15 cellular contexts compared by ENCODE assay signal in genomic region chr1:93732514-93732913, GRCh38. TPM values are rescaled to one million over a fixed set of nuclear protein-coding genes. Genes with fewer than 3 reads are reported as not detected.
DNase-seq lines count a peak whose midpoint lies in the region; ATAC-seq and TF ChIP-seq lines count a peak whose summit lies in the region.
"Had no signal": no experiment of that assay in that cellular context is flagged by ENCODE, and none has a peak within 500 bp of the region (broad histone marks: within the 10 kb centered on the region; RNA-seq: fewer than 3 reads in every experiment).

No MANE protein-coding gene starts in this region.

- DNase-seq in NOMO-1 treated with DMSO at 0.1 percent for 48 hours (lab: John Stamatoyannopoulos, UW; ENCODE audit: unreplicated experiment) = peak; percentile 3
- DNase-seq in NOMO-1 treated with dmso at 0.1 percent for 144 hours (lab: John Stamatoyannopoulos, UW; ENCODE audit: unreplicated experiment) = no peak
- peak; percentile 14 for DNase-seq in OCI-M1 (lab: John Stamatoyannopoulos, UW)
- no peak for DNase-seq in fibroblast of pulmonary artery (ENCODE audit: low read depth)
- DNase-seq in HuH-7.5 (ENCODE audit: low spot score) = no peak
- no peak for DNase-seq in NCI-H2227 (lab: John Stamatoyannopoulos, UW; ENCODE audit: unreplicated experiment)
- no peak for DNase-seq in activated CD4-positive, alpha-beta memory T cell treated with anti-CD3 and anti-CD28 coated beads for 36 hours
- DNase-seq: 8988T, cerebellar nuclear complex, erythroblast, NCI-H1436 treated with DMSO at 0.1 percent for 48 hours, NCI-H524, upper lobe of left lung had no signal

- ATAC-seq in stimulated activated memory B cell treated with anti-CD40 and anti-IgM and Interleukin-4, amounts not matched to agents 10 μg/mL and 1 μg/mL and 100 μg/mL, for 72 hours = no peak

- no peak overlapping the region for H3K4me3 ChIP-seq in fibroblast of pulmonary artery (replicated peaks; ENCODE audit: low read depth, low read length)
- H3K4me3 ChIP-seq: upper lobe of left lung had no signal

- CTCF ChIA-PET in activated CD4-positive, alpha-beta memory T cell treated with anti-CD3 and anti-CD28 coated beads for 36 hours (lab: Charles Lee) = no interaction called here

- intact Hi-C loops in activated CD4-positive, alpha-beta memory T cell treated with anti-CD3 and anti-CD28 coated beads for 36 hours (cut with micrococcal nuclease) = no loop called here

- peak; percentile 34 for TF ChIP-seq CTCF in fibroblast of pulmonary artery (IDR thresholded peaks at IDR 0.05; ENCODE audit: low read length, missing control alignments)

- no peaks in the 10 kb centered on the region for H3K27me3 Mint-ChIP-seq in stimulated activated memory B cell treated with anti-CD40 and anti-IgM and Interleukin-4, amounts not matched to agents 10 μg/mL and 1 μg/mL and 100 μg/mL, for 72 hours
- H3K27me3 Mint-ChIP-seq in activated CD4-positive, alpha-beta memory T cell treated with anti-CD3 and anti-CD28 coated beads for 36 hours = no peaks in the 10 kb centered on the region
- H3K27me3 Mint-ChIP-seq: activated naive CD4-positive, alpha-beta T cell treated with anti-CD3 and anti-CD28 coated beads, Interleukin-2, amount 50 U/mL, for 24 hours had no signal

- POLR2A ChIA-PET in activated CD4-positive, alpha-beta memory T cell treated with anti-CD3 and anti-CD28 coated beads for 36 hours (lab: Charles Lee) = no interaction called here

- H3K27ac Mint-ChIP-seq in stimulated activated memory B cell treated with anti-CD40 and anti-IgM and Interleukin-4, amounts not matched to agents 10 μg/mL and 1 μg/mL and 100 μg/mL, for 72 hours = peak overlapping the region; percentile 58
- H3K27ac Mint-ChIP-seq in activated CD4-positive, alpha-beta memory T cell treated with anti-CD3 and anti-CD28 coated beads for 36 hours = no peak overlapping the region
- H3K27ac Mint-ChIP-seq: activated naive CD4-positive, alpha-beta T cell treated with anti-CD3 and anti-CD28 coated beads, Interleukin-2, amount 50 U/mL, for 24 hours had no signal

- peaks cover 47% of the 10 kb centered on the region for H3K4me1 Mint-ChIP-seq in stimulated activated memory B cell treated with anti-CD40 and anti-IgM and Interleukin-4, amounts not matched to agents 10 μg/mL and 1 μg/mL and 100 μg/mL, for 72 hours
- H3K4me1 Mint-ChIP-seq in activated CD4-positive, alpha-beta memory T cell treated with anti-CD3 and anti-CD28 coated beads for 36 hours (ENCODE audit: low read depth) = no peaks in the 10 kb centered on the region
- H3K4me1 Mint-ChIP-seq: activated naive CD4-positive, alpha-beta T cell treated with anti-CD3 and anti-CD28 coated beads, Interleukin-2, amount 50 U/mL, for 24 hours had no signal

- H3K4me3 Mint-ChIP-seq in stimulated activated memory B cell treated with anti-CD40 and anti-IgM and Interleukin-4, amounts not matched to agents 10 μg/mL and 1 μg/mL and 100 μg/mL, for 72 hours = no peak overlapping the region
- no peak overlapping the region for H3K4me3 Mint-ChIP-seq in activated CD4-positive, alpha-beta memory T cell treated with anti-CD3 and anti-CD28 coated beads for 36 hours
- H3K4me3 Mint-ChIP-seq: activated naive CD4-positive, alpha-beta T cell treated with anti-CD3 and anti-CD28 coated beads, Interleukin-2, amount 50 U/mL, for 24 hours had no signal

- no peaks in the 10 kb centered on the region for H3K9me3 Mint-ChIP-seq in stimulated activated memory B cell treated with anti-CD40 and anti-IgM and Interleukin-4, amounts not matched to agents 10 μg/mL and 1 μg/mL and 100 μg/mL, for 72 hours
- no peaks in the 10 kb centered on the region for H3K9me3 Mint-ChIP-seq in activated CD4-positive, alpha-beta memory T cell treated with anti-CD3 and anti-CD28 coated beads for 36 hours
- H3K9me3 Mint-ChIP-seq: activated naive CD4-positive, alpha-beta T cell treated with anti-CD3 and anti-CD28 coated beads, Interleukin-2, amount 50 U/mL, for 24 hours had no signal

- H3K36me3 Mint-ChIP-seq in stimulated activated memory B cell treated with anti-CD40 and anti-IgM and Interleukin-4, amounts not matched to agents 10 μg/mL and 1 μg/mL and 100 μg/mL, for 72 hours = no peaks in the 10 kb centered on the region
- H3K36me3 Mint-ChIP-seq in activated CD4-positive, alpha-beta memory T cell treated with anti-CD3 and anti-CD28 coated beads for 36 hours = no peaks in the 10 kb centered on the region
- H3K36me3 Mint-ChIP-seq: activated naive CD4-positive, alpha-beta T cell treated with anti-CD3 and anti-CD28 coated beads, Interleukin-2, amount 50 U/mL, for 24 hours had no signal

RNA-seq across cellular contexts. Expression of gene BCAR3, which starts 50.9 kb away (rescaled TPM):
- under 1 TPM; 0.74 to 0.82 TPM for total RNA-seq in activated CD4-positive, alpha-beta memory T cell treated with anti-CD3 and anti-CD28 coated beads for 36 hours

Comparison
In these comparisons a context has a peak if more than half of its experiments do, and no peak if none do; other contexts are left out.
1. DNase-seq: peak in NOMO-1 treated with DMSO at 0.1 percent for 48 hours (single experiment) and OCI-M1 (single experiment); none in NOMO-1 treated with dmso at 0.1 percent for 144 hours (single experiment), fibroblast of pulmonary artery (single experiment), HuH-7.5 (single experiment), NCI-H2227 (single experiment) and activated CD4-positive, alpha-beta memory T cell treated with anti-CD3 and anti-CD28 coated beads for 36 hours (single experiment).